ENCODE assay signal across 11 cellular contexts in genomic region chr20:31673943-31674463, GRCh38. TPM values are rescaled to one million over a fixed set of nuclear protein-coding genes. Genes with fewer than 3 reads are reported as not detected.
A peak's percentile ranks its signal among the peaks of the same experiment; 100 is the strongest.
DNase-seq lines count a peak whose midpoint lies in the region; ATAC-seq and TF ChIP-seq lines count a peak whose summit lies in the region.
"Had no signal": no experiment of that assay in that cellular context is flagged by ENCODE, and none has a peak within 500 bp of the region (broad histone marks: within the 10 kb centered on the region; RNA-seq: fewer than 3 reads in every experiment).

No MANE protein-coding gene starts in this region.

- no peaks in the 10 kb centered on the region for H3K9me3 ChIP-seq in right lobe of liver
- H3K9me3 ChIP-seq in tibial artery, result no peaks in the 10 kb centered on the region
- H3K9me3 ChIP-seq in mucosa of descending colon, result no peaks in the 10 kb centered on the region

- 46% methylated on average over 2 of the region's 2 CpGs for WGBS in right lobe of liver (ENCODE audit: insufficient coverage, low coverage, low lambda C conversion rate, missing lambda C conversion rate)

- intact Hi-C loops in activated T-helper 1 cell treated with anti-CD3 and anti-CD28 coated beads, Interleukin-12 subunit alpha, Interleukin-12 subunit beta, Interleukin-2, Interleukin-4 antibody, amounts not matched to agents 30 ng/mL and 10 ng/mL and 1 ng/mL, durations not matched to agents 14 hours and 24 hours and 36 hours (cut with micrococcal nuclease), result loop anchor here (2.0 kb wide), 1 partner anchor 13 kb away; no protein-coding TSS in a partner anchor
- intact Hi-C loops in right lobe of liver (cut with DNase I), result no loop called here
- intact Hi-C loops in tibial artery (cut with DNase I; ENCODE audit: low total_unique reads), result no loop called here
- intact Hi-C loops in mucosa of descending colon (cut with DNase I, micrococcal nuclease), result no loop called here

- no peak for ATAC-seq in right lobe of liver
- no peak for ATAC-seq in mucosa of descending colon

- H3K4me1 Mint-ChIP-seq in activated naive CD4-positive, alpha-beta T cell treated with anti-CD3 and anti-CD28 coated beads, Interleukin-2, amount 10 ng/mL, durations not matched to agents 7 days and 5 days, result peaks cover 88% of the 10 kb centered on the region
- H3K4me1 Mint-ChIP-seq in activated T-helper 1 cell treated with anti-CD3 and anti-CD28 coated beads, Interleukin-12 subunit alpha, Interleukin-12 subunit beta, Interleukin-2, Interleukin-4 antibody, amounts not matched to agents 30 ng/mL and 10 ng/mL and 1 ng/mL, durations not matched to agents 14 hours and 24 hours and 36 hours (ENCODE audit: low read depth), result peaks cover 92% of the 10 kb centered on the region

- H3K27me3 Mint-ChIP-seq in activated naive CD4-positive, alpha-beta T cell treated with anti-CD3 and anti-CD28 coated beads, Interleukin-2, amount 10 ng/mL, durations not matched to agents 7 days and 5 days, result no peaks in the 10 kb centered on the region
- H3K27me3 Mint-ChIP-seq in activated T-helper 1 cell treated with anti-CD3 and anti-CD28 coated beads, Interleukin-12 subunit alpha, Interleukin-12 subunit beta, Interleukin-2, Interleukin-4 antibody, amounts not matched to agents 30 ng/mL and 10 ng/mL and 1 ng/mL, durations not matched to agents 14 hours and 24 hours and 36 hours (ENCODE audit: insufficient read depth), result no peaks in the 10 kb centered on the region

- H3K4me1 ChIP-seq in right lobe of liver (peaks cover 0 to 55% (median 12%) of the 10 kb centered on the region in 4 donors), tibial artery (peaks cover 6 to 100% (median 84%) of the 10 kb centered on the region in 4 donors), mucosa of descending colon (ENCODE audit: low read depth) (peaks cover 41% of the 10 kb centered on the region)

- CTCF ChIA-PET in activated naive CD4-positive, alpha-beta T cell treated with anti-CD3 and anti-CD28 coated beads, Interleukin-2, amount 10 ng/mL, durations not matched to agents 7 days and 5 days (lab: Charles Lee), result interaction anchor here (0.9 to 9.4 kb wide), 7 partner anchors 11 to 111 kb away, joined by 3 to 95 read pairs (median 8); partner anchors contain the start of gene BCL2L1

- H3K4me3 ChIP-seq in right lobe of liver (no peak overlapping the region), tibial artery (no peak overlapping the region), mucosa of descending colon (no peak overlapping the region)

- no peak for TF ChIP-seq POLR2A in right lobe of liver (IDR thresholded peaks at IDR 0.05)

- H3K36me3 ChIP-seq in right lobe of liver (no peaks in the 10 kb centered on the region), tibial artery (peaks cover 0 to 12% (median 8%) of the 10 kb centered on the region in 3 donors), mucosa of descending colon (ENCODE audit: low read depth) (no peaks in the 10 kb centered on the region)

- no peak for DNase-seq in activated naive CD4-positive, alpha-beta T cell treated with anti-CD3 and anti-CD28 coated beads, Interleukin-2, amount 10 ng/mL, durations not matched to agents 7 days and 5 days
- DNase-seq in activated naive CD4-positive, alpha-beta T cell treated with anti-CD3 and anti-CD28 coated beads, Interleukin-2, amount 50 U/mL, for 16 hours, result no peak
- DNase-seq in activated T-helper 1 cell treated with anti-CD3 and anti-CD28 coated beads, Interleukin-12 subunit alpha, Interleukin-12 subunit beta, Interleukin-2, Interleukin-4 antibody, amounts not matched to agents 30 ng/mL and 10 ng/mL and 1 ng/mL, durations not matched to agents 14 hours and 24 hours and 36 hours (ENCODE audit: low spot score), result no peak
- DNase-seq in right lobe of liver (no peak), tibial artery (no peak), mucosa of descending colon (no peak), middle frontal gyrus (ENCODE audit: extremely low spot score, low spot score) (no peak), DMS79 (lab: John Stamatoyannopoulos, UW) (no peak)
- DNase-seq: GOT3, NCI-H510A treated with DMSO at 0.1 percent for 48 hours had no signal

- peak overlapping the region in 2 of 3 donors; percentile 66 to 79 for H3K27ac ChIP-seq in right lobe of liver
- peak overlapping the region; percentile 88 to 97 for H3K27ac ChIP-seq in tibial artery

- peak overlapping the region; percentile 88 for H3K4me3 Mint-ChIP-seq in activated naive CD4-positive, alpha-beta T cell treated with anti-CD3 and anti-CD28 coated beads, Interleukin-2, amount 10 ng/mL, durations not matched to agents 7 days and 5 days
- H3K4me3 Mint-ChIP-seq in activated T-helper 1 cell treated with anti-CD3 and anti-CD28 coated beads, Interleukin-12 subunit alpha, Interleukin-12 subunit beta, Interleukin-2, Interleukin-4 antibody, amounts not matched to agents 30 ng/mL and 10 ng/mL and 1 ng/mL, durations not matched to agents 14 hours and 24 hours and 36 hours, result peak overlapping the region; percentile 86

- no peaks in the 10 kb centered on the region for H3K9me3 Mint-ChIP-seq in activated naive CD4-positive, alpha-beta T cell treated with anti-CD3 and anti-CD28 coated beads, Interleukin-2, amount 10 ng/mL, durations not matched to agents 7 days and 5 days
- H3K9me3 Mint-ChIP-seq in activated T-helper 1 cell treated with anti-CD3 and anti-CD28 coated beads, Interleukin-12 subunit alpha, Interleukin-12 subunit beta, Interleukin-2, Interleukin-4 antibody, amounts not matched to agents 30 ng/mL and 10 ng/mL and 1 ng/mL, durations not matched to agents 14 hours and 24 hours and 36 hours, result no peaks in the 10 kb centered on the region

- H3K36me3 Mint-ChIP-seq in activated naive CD4-positive, alpha-beta T cell treated with anti-CD3 and anti-CD28 coated beads, Interleukin-2, amount 10 ng/mL, durations not matched to agents 7 days and 5 days, result peaks cover 64% of the 10 kb centered on the region
- peaks cover 72% of the 10 kb centered on the region for H3K36me3 Mint-ChIP-seq in activated T-helper 1 cell treated with anti-CD3 and anti-CD28 coated beads, Interleukin-12 subunit alpha, Interleukin-12 subunit beta, Interleukin-2, Interleukin-4 antibody, amounts not matched to agents 30 ng/mL and 10 ng/mL and 1 ng/mL, durations not matched to agents 14 hours and 24 hours and 36 hours (ENCODE audit: low read depth)

- TF ChIP-seq CTCF in right lobe of liver (IDR thresholded peaks at IDR 0.05) (no peak), tibial artery (IDR thresholded peaks at IDR 0.05) (no peak), mucosa of descending colon (IDR thresholded peaks at IDR 0.05) (no peak)

- H3K27me3 ChIP-seq in right lobe of liver (no peaks in the 10 kb centered on the region), tibial artery (no peaks in the 10 kb centered on the region)

- peak overlapping the region; percentile 98 for H3K27ac Mint-ChIP-seq in activated naive CD4-positive, alpha-beta T cell treated with anti-CD3 and anti-CD28 coated beads, Interleukin-2, amount 10 ng/mL, durations not matched to agents 7 days and 5 days
- peak overlapping the region; percentile 90 for H3K27ac Mint-ChIP-seq in activated T-helper 1 cell treated with anti-CD3 and anti-CD28 coated beads, Interleukin-12 subunit alpha, Interleukin-12 subunit beta, Interleukin-2, Interleukin-4 antibody, amounts not matched to agents 30 ng/mL and 10 ng/mL and 1 ng/mL, durations not matched to agents 14 hours and 24 hours and 36 hours

RNA-seq across cellular contexts. Expression of gene COX4I2, which starts 36.3 kb away (rescaled TPM):
- total RNA-seq in activated T-helper 1 cell treated with anti-CD3 and anti-CD28 coated beads, Interleukin-12 subunit alpha, Interleukin-12 subunit beta, Interleukin-2, Interleukin-4 antibody, amounts not matched to agents 30 ng/mL and 10 ng/mL and 1 ng/mL, durations not matched to agents 14 hours and 24 hours and 36 hours, result not detected in 2 replicates
- total RNA-seq in right lobe of liver, result not detected
- total RNA-seq in mucosa of descending colon, result under 1 TPM; 0.63 to 0.90 (median 0.76) TPM
- total RNA-seq: bronchial epithelial cell had no signal

RNA-seq across cellular contexts. Expression of gene BCL2L1, which starts 48.7 kb away (rescaled TPM):
- 417 and 420 TPM in 2 replicates for total RNA-seq in activated T-helper 1 cell treated with anti-CD3 and anti-CD28 coated beads, Interleukin-12 subunit alpha, Interleukin-12 subunit beta, Interleukin-2, Interleukin-4 antibody, amounts not matched to agents 30 ng/mL and 10 ng/mL and 1 ng/mL, durations not matched to agents 14 hours and 24 hours and 36 hours
- 10 to 100 TPM; 30.5 to 96.1 (median 63.4) TPM for total RNA-seq in right lobe of liver
- 10 to 100 TPM; 76.2 to 90.3 (median 78.1) TPM for total RNA-seq in mucosa of descending colon
